8 cellular contexts compared by ENCODE assay signal in the genomic region with DNA sequence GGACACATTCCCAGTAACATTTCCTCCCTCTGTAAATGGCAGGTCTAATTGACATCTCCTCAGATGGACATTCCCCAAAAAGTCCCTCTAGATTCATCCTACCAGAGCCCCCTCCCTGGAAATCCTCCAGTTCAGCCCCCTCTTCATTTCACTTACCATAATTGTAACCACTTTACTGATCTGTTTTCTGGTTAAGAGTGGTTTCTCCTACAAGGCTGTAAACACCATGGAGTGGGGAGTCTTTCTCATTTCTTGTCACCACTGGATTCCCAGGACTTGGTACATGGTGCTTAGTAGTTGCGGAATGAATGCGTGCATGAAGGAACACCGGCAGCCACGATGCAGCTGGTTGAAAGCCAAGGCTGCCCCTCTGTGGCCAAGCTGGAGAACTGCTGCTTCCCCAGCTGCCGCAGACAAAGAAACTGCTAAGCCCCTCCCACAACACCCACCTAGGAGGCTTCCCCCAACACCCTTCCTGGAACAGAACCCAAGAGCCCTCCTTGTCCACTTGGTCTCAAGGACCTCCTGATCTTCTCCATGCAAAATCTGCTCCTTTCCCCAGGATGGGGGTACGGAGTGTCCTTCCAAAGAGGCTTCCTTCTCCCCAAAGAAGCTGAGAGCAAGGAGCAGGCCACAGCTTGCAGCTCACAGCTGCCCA. TPM values are rescaled to one million over a fixed set of nuclear protein-coding genes. Genes with fewer than 3 reads are reported as not detected.
DNase-seq lines count a peak whose midpoint lies in the region; ATAC-seq and TF ChIP-seq lines count a peak whose summit lies in the region.

No MANE protein-coding gene starts in this region.

- H3K4me1 ChIP-seq in Panc1 (ENCODE audit: control insufficient read depth, insufficient read depth, low read length): no peaks in the 10 kb centered on the region

- in situ Hi-C loops in Panc1 (cut with HindIII; ENCODE audit: low pct_unique_long_range_greater_than_20kb, low sequenced_read_pairs): no loop called here

- H3K4me3 ChIP-seq in Panc1 (ENCODE audit: low read depth in 2 of 2, low read length in 2 of 2) (no peak overlapping the region), fibroblast of the aortic adventitia (ENCODE audit: low read depth, low read length) (no peak overlapping the region), neural cell (ENCODE audit: low read length) (no peak overlapping the region)

- peak overlapping the region; percentile 59 for H2AFZ ChIP-seq in neural cell (ENCODE audit: low read depth, low read length)

- peak overlapping the region; percentile 53 for H3K9ac ChIP-seq in neural cell (ENCODE audit: low read length)

- no peaks in the 10 kb centered on the region for H3K9me2 ChIP-seq in neural cell (ENCODE audit: insufficient read depth, low read length)

- TF ChIP-seq EP300 in neural cell (conservative IDR thresholded peaks at IDR 0.05; ENCODE audit: poor library complexity, severe bottlenecking): no peak

- CTCF ChIA-PET in Panc1 (lab: Charles Lee): interaction anchor here (0.5 to 1.4 kb wide), 4 partner anchors 12 to 47 kb away, joined by 4 to 20 read pairs (median 6); no protein-coding TSS in a partner anchor

- no peaks in the 10 kb centered on the region for H3K79me2 ChIP-seq in neural cell (replicated peaks; ENCODE audit: insufficient read depth, low read length)

- H3K36me3 ChIP-seq in Panc1 (ENCODE audit: control insufficient read depth, insufficient read depth, low read length): no peaks in the 10 kb centered on the region
- peaks cover 8% of the 10 kb centered on the region for H3K36me3 ChIP-seq in neural cell (ENCODE audit: insufficient read depth, low read length)

- peak; percentile 94 for TF ChIP-seq RAD21 in neural cell (conservative IDR thresholded peaks at IDR 0.05)

- ATAC-seq in Panc1: peak; percentile 95
- ATAC-seq in stimulated activated naive CD8-positive, alpha-beta T cell treated with anti-CD3 and anti-CD28 coated beads, Interleukin-15, Interleukin-2, amounts not matched to agents 100 U/mL and 50 U/mL, for 24 hours: peak; percentile 90

- POLR2A ChIA-PET in Panc1 (lab: Charles Lee): no interaction called here

- H3K4me2 ChIP-seq in neural cell (ENCODE audit: low read length): no peak overlapping the region

- no peaks in the 10 kb centered on the region for H3F3A ChIP-seq in neural cell (ENCODE audit: insufficient read depth, low read length, poor library complexity, severe bottlenecking)

- intact Hi-C loops in Panc1 (cut with micrococcal nuclease; ENCODE audit: unreplicated experiment): loop anchor here (1.0 kb wide), 1 partner anchor 40 kb away; no protein-coding TSS in a partner anchor

- H3K27me3 ChIP-seq in Panc1 (ENCODE audit: control insufficient read depth, insufficient read depth, low read length) (no peaks in the 10 kb centered on the region), neural cell (ENCODE audit: insufficient read depth, low read depth, low read length) (no peaks in the 10 kb centered on the region)

- no peaks in the 10 kb centered on the region for H4K20me1 ChIP-seq in neural cell (ENCODE audit: insufficient read depth)

- TF ChIP-seq CTCF in Panc1 (IDR thresholded peaks at IDR 0.05) (peak; percentile 87), fibroblast of the aortic adventitia (IDR thresholded peaks at IDR 0.05; ENCODE audit: insufficient read depth, low read length) (peak; percentile 95), neural cell (IDR thresholded peaks at IDR 0.05; ENCODE audit: poor library complexity, severe bottlenecking) (peak; percentile 96)

- no TSS peak for BruUV-seq in Panc1 (replicated peaks; lab: Mats Ljungman, UMichigan)

- H3K9me3 ChIP-seq in Panc1 (ENCODE audit: control insufficient read depth, insufficient read depth, low read depth, low read length) (no peaks in the 10 kb centered on the region), neural cell (ENCODE audit: low read length) (no peaks in the 10 kb centered on the region)

- DNase-seq in ELF-1 (ENCODE audit: low read depth, low spot score) (peak; percentile 91), HuH-7 (ENCODE audit: low spot score) (peak; percentile 94), Panc1 (ENCODE audit: low read depth, low spot score) (peak; percentile 50), fibroblast of the aortic adventitia (ENCODE audit: low read depth) (peak; percentile 87), mesenteric fat pad (ENCODE audit: low spot score) (no peak)
- peak; percentile 77 to 84 for DNase-seq in activated T-cell treated with anti-CD3 and anti-CD28 coated beads, Interleukin-2, amount 50 U/mL, for 48 hours
- peak; percentile 79 for DNase-seq in stimulated activated naive CD8-positive, alpha-beta T cell treated with anti-CD3 and anti-CD28 coated beads, Interleukin-15, Interleukin-2, amounts not matched to agents 100 U/mL and 50 U/mL, for 24 hours

- H3K27ac ChIP-seq in Panc1 (ENCODE audit: low read length): no peak overlapping the region
- H3K27ac ChIP-seq in neural cell (ENCODE audit: low read length): peak overlapping the region; percentile 45

TF ChIP-seq in neural cell, 6 proteins besides CTCF, POLR2A, EP300 and RAD21:
- TF ChIP-seq, protein P1, sequence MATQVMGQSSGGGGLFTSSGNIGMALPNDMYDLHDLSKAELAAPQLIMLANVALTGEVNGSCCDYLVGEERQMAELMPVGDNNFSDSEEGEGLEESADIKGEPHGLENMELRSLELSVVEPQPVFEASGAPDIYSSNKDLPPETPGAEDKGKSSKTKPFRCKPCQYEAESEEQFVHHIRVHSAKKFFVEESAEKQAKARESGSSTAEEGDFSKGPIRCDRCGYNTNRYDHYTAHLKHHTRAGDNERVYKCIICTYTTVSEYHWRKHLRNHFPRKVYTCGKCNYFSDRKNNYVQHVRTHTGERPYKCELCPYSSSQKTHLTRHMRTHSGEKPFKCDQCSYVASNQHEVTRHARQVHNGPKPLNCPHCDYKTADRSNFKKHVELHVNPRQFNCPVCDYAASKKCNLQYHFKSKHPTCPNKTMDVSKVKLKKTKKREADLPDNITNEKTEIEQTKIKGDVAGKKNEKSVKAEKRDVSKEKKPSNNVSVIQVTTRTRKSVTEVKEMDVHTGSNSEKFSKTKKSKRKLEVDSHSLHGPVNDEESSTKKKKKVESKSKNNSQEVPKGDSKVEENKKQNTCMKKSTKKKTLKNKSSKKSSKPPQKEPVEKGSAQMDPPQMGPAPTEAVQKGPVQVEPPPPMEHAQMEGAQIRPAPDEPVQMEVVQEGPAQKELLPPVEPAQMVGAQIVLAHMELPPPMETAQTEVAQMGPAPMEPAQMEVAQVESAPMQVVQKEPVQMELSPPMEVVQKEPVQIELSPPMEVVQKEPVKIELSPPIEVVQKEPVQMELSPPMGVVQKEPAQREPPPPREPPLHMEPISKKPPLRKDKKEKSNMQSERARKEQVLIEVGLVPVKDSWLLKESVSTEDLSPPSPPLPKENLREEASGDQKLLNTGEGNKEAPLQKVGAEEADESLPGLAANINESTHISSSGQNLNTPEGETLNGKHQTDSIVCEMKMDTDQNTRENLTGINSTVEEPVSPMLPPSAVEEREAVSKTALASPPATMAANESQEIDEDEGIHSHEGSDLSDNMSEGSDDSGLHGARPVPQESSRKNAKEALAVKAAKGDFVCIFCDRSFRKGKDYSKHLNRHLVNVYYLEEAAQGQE (IDR thresholded peaks at IDR 0.05; ENCODE audit: borderline replicate concordance): peak; percentile 30
- TF ChIP-seq SMC3 (conservative IDR thresholded peaks at IDR 0.05; ENCODE audit: poor library complexity): peak; percentile 90
- TF ChIP-seq TAF1 (IDR thresholded peaks at IDR 0.05; ENCODE audit: low read depth): no peak
- peak; percentile 38 for TF ChIP-seq MXI1 (conservative IDR thresholded peaks at IDR 0.05; ENCODE audit: poor library complexity, severe bottlenecking)
- no peak for TF ChIP-seq EZH2 (IDR thresholded peaks at IDR 0.05; ENCODE audit: borderline replicate concordance, insufficient read depth, low read length, poor library complexity, severe bottlenecking)
- TF ChIP-seq POLR2AphosphoS5 (IDR thresholded peaks at IDR 0.05): no peak

RNA-seq across cellular contexts. Expression of a gene that starts 18.6 kb away (rescaled TPM):
- total RNA-seq in Panc1 (2021; ENCODE audit: unreplicated experiment) (3.2 TPM), fibroblast of the aortic adventitia (ENCODE audit: low replicate concordance) (11.8 and 42.9 TPM in 2 replicates), mesenteric fat pad (21.1 TPM)
- polyA plus RNA-seq in Panc1 (2012; ENCODE audit: insufficient read length): 2.5 TPM
- 3.4 and 5.0 TPM in 2 replicates for polyA plus RNA-seq in neural cell
- polyA minus RNA-seq in neural cell: 1.9 and 2.9 TPM in 2 replicates

RNA-seq across cellular contexts. Expression of a gene that starts 39.4 kb away (rescaled TPM):
- total RNA-seq in Panc1 (2021; ENCODE audit: unreplicated experiment) (14.5 TPM), fibroblast of the aortic adventitia (ENCODE audit: low replicate concordance) (12.3 and 29.6 TPM in 2 replicates), mesenteric fat pad (24.9 TPM)
- polyA plus RNA-seq in Panc1 (2012; ENCODE audit: insufficient read length): 16.9 TPM
- polyA plus RNA-seq in neural cell: 59.5 and 68.6 TPM in 2 replicates
- polyA minus RNA-seq in neural cell: 63.3 and 70.8 TPM in 2 replicates

RNA-seq across cellular contexts. Expression of a gene that starts 51.2 kb away (rescaled TPM):
- 59.3 TPM for total RNA-seq in Panc1 (2021; ENCODE audit: unreplicated experiment)
- 47.7 TPM for polyA plus RNA-seq in Panc1 (2012; ENCODE audit: insufficient read length)
- total RNA-seq in fibroblast of the aortic adventitia (ENCODE audit: low replicate concordance): 24.4 and 44.2 TPM in 2 replicates
- polyA plus RNA-seq in neural cell: 13.2 and 17.9 TPM in 2 replicates
- polyA minus RNA-seq in neural cell: 20.7 and 32.9 TPM in 2 replicates
- 104 TPM for total RNA-seq in mesenteric fat pad
